Comparison of ENCODE assay signal across 16 cellular contexts in the genomic region with DNA sequence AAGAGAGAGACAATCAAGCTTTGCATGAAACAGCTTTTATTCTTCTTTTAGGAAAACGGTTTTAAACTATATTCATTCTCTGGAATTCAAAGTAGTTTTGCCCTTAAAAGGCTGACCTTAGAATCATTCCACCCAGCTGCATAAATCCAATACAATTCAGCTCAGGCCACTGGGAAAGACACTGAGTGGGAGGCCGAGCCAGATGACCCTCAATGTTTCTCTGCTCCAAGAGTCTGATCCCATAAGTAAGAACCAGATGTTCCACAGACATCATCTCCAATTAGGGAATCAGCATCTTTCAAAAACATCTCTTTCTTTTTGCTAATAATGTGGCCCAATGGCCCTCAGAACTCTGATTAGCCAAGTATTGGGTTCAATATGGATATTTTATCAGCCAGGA. TPM values are rescaled to one million over a fixed set of nuclear protein-coding genes. Genes with fewer than 3 reads are reported as not detected.
DNase-seq lines count a peak whose midpoint lies in the region; ATAC-seq, FAIRE-seq and TF ChIP-seq lines count a peak whose summit lies in the region.
"Had no signal": no experiment of that assay in that cellular context is flagged by ENCODE, and none has a peak within 500 bp of the region (broad histone marks: within the 10 kb centered on the region; RNA-seq: fewer than 3 reads in every experiment).

No MANE protein-coding gene starts in this region.

- no peak for DNase-seq in NCI-H187 (lab: John Stamatoyannopoulos, UW)
- DNase-seq in NCI-H187 treated with DMSO at 0.1 percent for 48 hours (lab: John Stamatoyannopoulos, UW), result no peak
- no peak for DNase-seq in COLO829 (ENCODE audit: low spot score)
- DNase-seq: activated CD4-positive, alpha-beta T cell treated with anti-CD3 and anti-CD28 coated beads, Interleukin-2, amount 50 U/mL, for 4 hours; BE2C; NCI-H345; PC-9; T-helper 2 cell had no signal

- no peak for ATAC-seq in HG03342 (IDR thresholded peaks at IDR 0.05; ENCODE audit: unreplicated experiment)
- ATAC-seq: HCT116 had no signal

- H3K4me2 ChIP-seq in OCI-LY3 (ENCODE audit: low read length), result peak overlapping the region; percentile 9; the same call in 1 of the 2 replicates
- H3K4me2 ChIP-seq: PC-9 had no signal

- H3K9ac ChIP-seq in OCI-LY3 (ENCODE audit: low read length) (no peak overlapping the region), subcutaneous abdominal adipose tissue (ENCODE audit: low read length in 5 of 5) (no peak overlapping the region)

- peaks cover 76% of the 10 kb centered on the region for H4K20me1 ChIP-seq in OCI-LY3 (ENCODE audit: insufficient read depth, low read length)

- H2AFZ ChIP-seq in OCI-LY3 (ENCODE audit: low read depth, low read length), result no peak overlapping the region
- H2AFZ ChIP-seq: PC-9 had no signal

- H3K27me3 ChIP-seq in OCI-LY3 (ENCODE audit: low read depth, low read length), result no peaks in the 10 kb centered on the region
- no peaks in the 10 kb centered on the region for H3K27me3 ChIP-seq in subcutaneous abdominal adipose tissue (ENCODE audit: control insufficient read depth in 5 of 5, insufficient read depth in 4 of 5, low read length in 5 of 5)
- H3K27me3 ChIP-seq: BE2C had no signal

- FAIRE-seq in endometrium (lab: Jason Lieb, UNC), result peak; percentile 76
- FAIRE-seq: HTR-8/SVneo, islet of Langerhans had no signal

- TF ChIP-seq CTCF in OCI-LY3 (IDR thresholded peaks at IDR 0.05; ENCODE audit: low read depth, low read length), result no peak

- H3K27ac ChIP-seq in OCI-LY3 (ENCODE audit: low read length) (no peak overlapping the region), mesodermal cell (ENCODE audit: low read depth, low read length, severe bottlenecking) (peak overlapping the region; percentile 48), subcutaneous abdominal adipose tissue (ENCODE audit: low read depth, low read length) (peak overlapping the region; percentile 89)
- H3K27ac ChIP-seq: PC-9 had no signal

- H3K4me1 ChIP-seq in OCI-LY3 (ENCODE audit: low read length), result peaks cover 33% of the 10 kb centered on the region
- H3K4me1 ChIP-seq in mesodermal cell (ENCODE audit: control insufficient read depth, insufficient read depth, low read length, poor library complexity, severe bottlenecking), result peaks cover 37% of the 10 kb centered on the region
- H3K4me1 ChIP-seq in subcutaneous abdominal adipose tissue (ENCODE audit: control insufficient read depth in 5 of 5, insufficient read depth in 5 of 5, low read length in 5 of 5), result peaks cover 7 to 59% (median 39%) of the 10 kb centered on the region in 5 donors
- H3K4me1 ChIP-seq: BE2C had no signal

- H3K36me3 ChIP-seq in OCI-LY3 (replicated peaks; ENCODE audit: low read depth, low read length) (peaks cover 47% of the 10 kb centered on the region), mesodermal cell (ENCODE audit: control insufficient read depth, insufficient read depth, low read length) (peaks cover 36% of the 10 kb centered on the region), subcutaneous abdominal adipose tissue (ENCODE audit: control insufficient read depth in 5 of 5, insufficient read depth in 5 of 5, low read length in 5 of 5) (no peaks in the 10 kb centered on the region)
- H3K36me3 ChIP-seq: BE2C had no signal

- peaks cover 99% of the 10 kb centered on the region for H3K79me2 ChIP-seq in OCI-LY3 (ENCODE audit: low read length)

- no peaks in the 10 kb centered on the region for H3K9me3 ChIP-seq in OCI-LY3 (ENCODE audit: insufficient read depth, low read length)
- no peaks in the 10 kb centered on the region for H3K9me3 ChIP-seq in mesodermal cell (ENCODE audit: control insufficient read depth, low read length)
- H3K9me3 ChIP-seq in subcutaneous abdominal adipose tissue (ENCODE audit: control insufficient read depth in 5 of 5, low read length in 5 of 5), result no peaks in the 10 kb centered on the region
- H3K9me3 ChIP-seq: BE2C had no signal

- H3K4me3 ChIP-seq in OCI-LY3 (ENCODE audit: low read length) (no peak overlapping the region), mesodermal cell (ENCODE audit: extremely low read depth, insufficient read depth, low read length, poor library complexity, severe bottlenecking) (no peak overlapping the region), subcutaneous abdominal adipose tissue (ENCODE audit: low read depth in 1 of 5, low read length in 5 of 5) (no peak overlapping the region)
- H3K4me3 ChIP-seq: PC-9 had no signal

- WGBS in mesodermal cell (ENCODE audit: insufficient coverage in 2 of 2), 2 experiments, result 73 to 82% methylated on average over 1 of the region's 2 CpGs

RNA-seq across cellular contexts. Expression of gene CREB3L2, which starts 26.1 kb away (rescaled TPM):
- polyA plus RNA-seq in mesodermal cell (2013, experiment 1 of 2), result 40.4 TPM
- 40.1 TPM for polyA plus RNA-seq in mesodermal cell (2013, experiment 2 of 2)
